Comparison of ENCODE assay signal across 2 cellular contexts in genomic region chr1:34640654-34641401, GRCh38.
TF ChIP-seq lines count a peak whose summit lies in the region.

No MANE protein-coding gene starts in this region.

TF ChIP-seq in GM23338, 12 proteins besides CTCF, POLR2A, EP300 and RAD21 (continued from another document):
- TF ChIP-seq ZNF462 (CRISPR knock-in tag; IDR thresholded peaks at IDR 0.05) (no peak), POLR2AphosphoS5 (IDR thresholded peaks at IDR 0.05; ENCODE audit: low read depth) (no peak), ZNF331 (CRISPR knock-in tag; IDR thresholded peaks at IDR 0.05; ENCODE audit: low read depth) (no peak), NANOG (IDR thresholded peaks at IDR 0.05; ENCODE audit: borderline replicate concordance) (no peak)
TF ChIP-seq in GM23338: peak in this region for 0.

TF ChIP-seq in WTC11, 78 proteins besides CTCF, POLR2A, EP300 and RAD21 (continued from another document):
- TF ChIP-seq PRDM15 (CRISPR knock-in tag; IDR thresholded peaks at IDR 0.05) = no peak
- no peak for TF ChIP-seq ATF1 (CRISPR knock-in tag; IDR thresholded peaks at IDR 0.05)
- no peak for TF ChIP-seq ZNF416 (CRISPR knock-in tag; IDR thresholded peaks at IDR 0.05)
